In the genomic region with DNA sequence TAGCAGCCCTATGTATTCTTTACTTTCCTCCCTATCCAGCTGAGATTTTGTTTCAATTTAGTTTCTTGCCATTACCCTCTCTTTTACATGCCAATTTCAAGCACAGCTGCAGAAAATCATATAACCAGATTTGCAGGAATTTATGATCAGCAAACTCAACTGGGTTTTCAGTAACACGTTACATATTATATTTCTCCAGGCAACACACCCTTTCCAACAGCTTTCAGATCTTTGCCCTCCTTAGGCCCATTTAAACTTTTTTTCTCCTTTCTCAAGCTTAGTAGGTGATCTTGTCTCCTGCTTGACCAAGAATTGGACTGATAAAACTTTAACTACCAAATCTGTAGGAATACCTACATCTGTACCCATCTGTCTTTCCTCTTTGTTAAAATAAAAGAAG, we compare ENCODE assay signal across 32 cellular contexts.
"Had no signal": no experiment of that assay in that cellular context is flagged by ENCODE, and none has a peak within 500 bp of the region (broad histone marks: within the 10 kb centered on the region; RNA-seq: fewer than 3 reads in every experiment).

No MANE protein-coding gene starts in this region.

- H3K36me3 Mint-ChIP-seq: activated CD4-positive, alpha-beta memory T cell treated with anti-CD3 and anti-CD28 coated beads for 36 hours had no signal

- ATAC-seq: activated T-cell treated with anti-CD3 and anti-CD28 coated beads, Interleukin-2, amount 50 U/mL, for 4 hours; K562; Right ventricle myocardium inferior; SK-N-SH treated with all-trans-retinoic acid at 6 μM for 48 hours had no signal

- H3K27ac Mint-ChIP-seq: activated CD4-positive, alpha-beta memory T cell treated with anti-CD3 and anti-CD28 coated beads for 36 hours; activated naive CD4-positive, alpha-beta T cell treated with anti-CD3 and anti-CD28 coated beads for 36 hours; activated naive CD8-positive, alpha-beta T cell treated with anti-CD3 and anti-CD28 coated beads for 36 hours; activated T-helper 1 cell treated with anti-CD3 and anti-CD28 coated beads, Interleukin-12 subunit alpha, Interleukin-12 subunit beta, Interleukin-2, Interleukin-4 antibody, amounts not matched to agents 30 ng/mL and 10 ng/mL and 1 ng/mL, durations not matched to agents 14 hours and 24 hours and 36 hours had no signal

- DNase-seq: activated CD4-positive, alpha-beta memory T cell treated with anti-CD3 and anti-CD28 coated beads for 36 hours; activated CD4-positive, alpha-beta T cell treated with anti-CD3 and anti-CD28 coated beads, Interleukin-2, amount 50 U/mL, for 1 hour; activated CD8-positive, alpha-beta memory T cell treated with anti-CD3 and anti-CD28 coated beads, Interleukin-2, amount 50 U/mL, for 4 hours; activated gamma-delta T cell treated with Interleukin-2 at 50 U/mL for 16 hours; activated naive CD4-positive, alpha-beta T cell treated with anti-CD3 and anti-CD28 coated beads for 36 hours; activated naive CD8-positive, alpha-beta T cell treated with anti-CD3 and anti-CD28 coated beads for 36 hours; activated T-cell treated with anti-CD3 and anti-CD28 coated beads for 4 hours; activated T-cell treated with anti-CD3 and anti-CD28 coated beads, Interleukin-2, amount 50 U/mL, for 4 hours; amniotic stem cell; aorta; brain microvascular endothelial cell; central memory CD4-positive, alpha-beta T cell; IMR-90; NCI-H1105; NCI-H1417 treated with DMSO at 0.1 percent for 48 hours; NCI-H187 treated with DMSO at 0.1 percent for 48 hours; NCI-H2081; NCI-H345; NCI-H510A; NCI-H526; NCI-H748 treated with DMSO at 0.1 percent for 48 hours; NK-92 treated with Interleukin-12 subunit alpha and Interleukin-12 subunit beta, amount 100 ng/mL, for 24 hours; PC-9; SIG-M5; T-helper 1 cell; T-helper 2 cell; T-helper 9 cell; WERI-Rb-1 had no signal

- H3K4me3 Mint-ChIP-seq: activated CD4-positive, alpha-beta memory T cell treated with anti-CD3 and anti-CD28 coated beads for 36 hours; activated naive CD4-positive, alpha-beta T cell treated with anti-CD3 and anti-CD28 coated beads for 36 hours; activated naive CD8-positive, alpha-beta T cell treated with anti-CD3 and anti-CD28 coated beads for 36 hours; activated T-cell treated with anti-CD3 and anti-CD28 coated beads, Interleukin-2, amount 50 U/mL, for 4 hours; activated T-helper 1 cell treated with anti-CD3 and anti-CD28 coated beads, Interleukin-12 subunit alpha, Interleukin-12 subunit beta, Interleukin-2, Interleukin-4 antibody, amounts not matched to agents 30 ng/mL and 10 ng/mL and 1 ng/mL, durations not matched to agents 14 hours and 24 hours and 36 hours had no signal

- H3K27me3 Mint-ChIP-seq: activated CD4-positive, alpha-beta memory T cell treated with anti-CD3 and anti-CD28 coated beads for 36 hours; activated naive CD8-positive, alpha-beta T cell treated with anti-CD3 and anti-CD28 coated beads for 36 hours had no signal

- H3K9me3 Mint-ChIP-seq: activated CD4-positive, alpha-beta memory T cell treated with anti-CD3 and anti-CD28 coated beads for 36 hours; activated naive CD4-positive, alpha-beta T cell treated with anti-CD3 and anti-CD28 coated beads for 36 hours; activated naive CD8-positive, alpha-beta T cell treated with anti-CD3 and anti-CD28 coated beads for 36 hours; activated T-cell treated with anti-CD3 and anti-CD28 coated beads, Interleukin-2, amount 50 U/mL, for 4 hours; activated T-helper 1 cell treated with anti-CD3 and anti-CD28 coated beads, Interleukin-12 subunit alpha, Interleukin-12 subunit beta, Interleukin-2, Interleukin-4 antibody, amounts not matched to agents 30 ng/mL and 10 ng/mL and 1 ng/mL, durations not matched to agents 14 hours and 24 hours and 36 hours had no signal
